Comparison of ENCODE assay signal across 18 cellular contexts in genomic region chr10:60200682-60201053, GRCh38.
DNase-seq lines count a peak whose midpoint lies in the region; ATAC-seq and TF ChIP-seq lines count a peak whose summit lies in the region.
"Had no signal": no experiment of that assay in that cellular context is flagged by ENCODE, and none has a peak within 500 bp of the region (broad histone marks: within the 10 kb centered on the region; RNA-seq: fewer than 3 reads in every experiment).

No MANE protein-coding gene starts in this region.

- peaks cover 0 to 6% of the 10 kb centered on the region in 2 experiments for H3K36me3 ChIP-seq in SK-N-SH (replicated peaks in 1 of 2; ENCODE audit: control insufficient read depth in 1 of 2, insufficient read depth in 2 of 2, low read length in 1 of 2)
- H3K36me3 ChIP-seq in SU-DHL-6 (ENCODE audit: low read length): peaks cover 10% of the 10 kb centered on the region; the same call in 1 of the 2 replicates
- H3K36me3 ChIP-seq in parathyroid adenoma (ENCODE audit: control insufficient read depth, insufficient read depth, low read length): no peaks in the 10 kb centered on the region
- H3K36me3 ChIP-seq: BE2C, BLaER1 had no signal

- peak in 1 of 2 experiments; percentile 78; a peak in 1 of 4 replicates for TF ChIP-seq EP300 in SK-N-SH (IDR thresholded peaks at IDR 0.05; ENCODE audit: borderline replicate concordance in 1 of 2, low read depth in 1 of 2, low read length in 1 of 2)

- H3K9me3 ChIP-seq in SK-N-SH (no peaks in the 10 kb centered on the region), SU-DHL-6 (ENCODE audit: insufficient read depth, low read length) (no peaks in the 10 kb centered on the region), parathyroid adenoma (ENCODE audit: control insufficient read depth, low read length) (no peaks in the 10 kb centered on the region)
- H3K9me3 ChIP-seq: BE2C, BLaER1 had no signal

- H3K27ac ChIP-seq in SK-N-SH (ENCODE audit: low read depth in 2 of 2, low read length in 1 of 2): no peak overlapping the region; a peak in 1 of 4 replicates
- no peak overlapping the region for H3K27ac ChIP-seq in SU-DHL-6 (ENCODE audit: low read depth, low read length)
- peak overlapping the region; percentile 0 for H3K27ac ChIP-seq in parathyroid adenoma
- H3K27ac ChIP-seq: 22Rv1, BLaER1 had no signal

- H3K79me2 ChIP-seq in SK-N-SH (ENCODE audit: insufficient read depth) (no peaks in the 10 kb centered on the region), SU-DHL-6 (ENCODE audit: insufficient read depth, low read length) (no peaks in the 10 kb centered on the region), parathyroid adenoma (peaks cover 8% of the 10 kb centered on the region)

- no peaks in the 10 kb centered on the region for H4K20me1 ChIP-seq in SK-N-SH (ENCODE audit: insufficient read depth)
- H4K20me1 ChIP-seq in SU-DHL-6 (ENCODE audit: low read depth, low read length): no peaks in the 10 kb centered on the region
- H4K20me1 ChIP-seq: BLaER1 had no signal

- DNase-seq in SK-N-SH: peak; percentile 57
- DNase-seq: ACHN; BE2C; C1 segment of cervical spinal cord; CD4-positive, alpha-beta memory T cell; CD4-positive, CD25-positive, alpha-beta regulatory T cell; CD8-positive, alpha-beta memory T cell; COR-L47; DMS 273 treated with DMSO at 0.1 percent for 48 hours; DMS153; DMS79 treated with DMSO at 0.1 percent for 48 hours; GF-D8 had no signal

- CTCF ChIA-PET in SK-N-SH (lab: Yijun Ruan, JAX): interaction anchor here (0.8 to 1.5 kb wide), 2 partner anchors 97 to 100 kb away, joined by 4 read pairs; no protein-coding TSS in a partner anchor

- H3K4me3 ChIP-seq in SK-N-SH (ENCODE audit: low read depth in 2 of 2, low read length in 1 of 2) (no peak overlapping the region), SU-DHL-6 (ENCODE audit: insufficient read depth, low read length, poor library complexity, severe bottlenecking) (no peak overlapping the region), parathyroid adenoma (ENCODE audit: low read depth, low read length) (no peak overlapping the region)
- H3K4me3 ChIP-seq: BLaER1 had no signal

- H2AFZ ChIP-seq in SK-N-SH (ENCODE audit: low read depth): no peak overlapping the region
- H2AFZ ChIP-seq in SU-DHL-6 (ENCODE audit: low read depth, low read length, severe bottlenecking): no peak overlapping the region
- no peak overlapping the region for H2AFZ ChIP-seq in parathyroid adenoma

- 67% methylated on average over 1 of the region's 1 CpG for WGBS in SK-N-SH (ENCODE audit: low lambda C conversion rate)

- H3K4me2 ChIP-seq in SK-N-SH: no peak overlapping the region
- H3K4me2 ChIP-seq in SU-DHL-6 (ENCODE audit: low read depth, low read length, poor library complexity, severe bottlenecking): peak overlapping the region; percentile 0
- no peak overlapping the region for H3K4me2 ChIP-seq in parathyroid adenoma (ENCODE audit: low read length)
- H3K4me2 ChIP-seq: BLaER1 had no signal

- TF ChIP-seq CTCF in SK-N-SH (IDR thresholded peaks at IDR 0.05) (no peak), SU-DHL-6 (IDR thresholded peaks at IDR 0.05; ENCODE audit: insufficient read depth, low read length, poor library complexity, severe bottlenecking) (no peak), parathyroid adenoma (IDR thresholded peaks at IDR 0.05) (no peak)

- POLR2A ChIA-PET in SK-N-SH (lab: Yijun Ruan, JAX): no interaction called here

- H3K9ac ChIP-seq in SK-N-SH (no peak overlapping the region), SU-DHL-6 (ENCODE audit: low read length) (no peak overlapping the region), parathyroid adenoma (no peak overlapping the region)
- H3K9ac ChIP-seq: BLaER1 had no signal

- TF ChIP-seq RAD21 in SK-N-SH (IDR thresholded peaks at IDR 0.05; ENCODE audit: low read length): no peak

- no peaks in the 10 kb centered on the region for H3K27me3 ChIP-seq in SK-N-SH (ENCODE audit: insufficient read depth)
- no peaks in the 10 kb centered on the region for H3K27me3 ChIP-seq in SU-DHL-6 (ENCODE audit: low read length)
- H3K27me3 ChIP-seq in parathyroid adenoma (ENCODE audit: control insufficient read depth, insufficient read depth, low read length): no peaks in the 10 kb centered on the region
- H3K27me3 ChIP-seq: BE2C, BLaER1 had no signal

- H3K9me2 ChIP-seq in SK-N-SH (no peaks in the 10 kb centered on the region), SU-DHL-6 (replicated peaks; ENCODE audit: insufficient read depth, low read length) (no peaks in the 10 kb centered on the region)

- H3K4me1 ChIP-seq in SK-N-SH (ENCODE audit: control insufficient read depth in 1 of 2, insufficient read depth in 2 of 2, low read depth in 1 of 2, low read length in 1 of 2) (peaks cover 0 to 9% of the 10 kb centered on the region in 2 experiments; a peak in 2 of 4 replicates), parathyroid adenoma (peaks cover 18% of the 10 kb centered on the region)
- H3K4me1 ChIP-seq: BE2C, BLaER1 had no signal

- no peaks in the 10 kb centered on the region for H3F3A ChIP-seq in SK-N-SH (replicated peaks; ENCODE audit: insufficient read depth)
- no peaks in the 10 kb centered on the region for H3F3A ChIP-seq in SU-DHL-6 (ENCODE audit: insufficient read depth)

- ATAC-seq in GM18870 (IDR thresholded peaks at IDR 0.05; ENCODE audit: unreplicated experiment) (no peak), GM21367 (IDR thresholded peaks at IDR 0.05; ENCODE audit: unreplicated experiment) (no peak)

TF ChIP-seq in SK-N-SH, 30 proteins besides CTCF, POLR2A, EP300 and RAD21:
- TF ChIP-seq TCF12 (IDR thresholded peaks at IDR 0.05) (no peak), FOXM1 (IDR thresholded peaks at IDR 0.05; ENCODE audit: low read depth) (no peak), GABPA (IDR thresholded peaks at IDR 0.05; ENCODE audit: low read depth) (no peak), NRF1 (IDR thresholded peaks at IDR 0.05; ENCODE audit: low read depth, low read length) (no peak), POLR2AphosphoS5 (IDR thresholded peaks at IDR 0.05; ENCODE audit: low read depth, low read length) (no peak), GATA2 (CRISPR knock-in tag; IDR thresholded peaks at IDR 0.05) (peak; percentile 81), RCOR1 (IDR thresholded peaks at IDR 0.05; ENCODE audit: low read length) (peak; percentile 64; the same call in 1 of the 2 replicates), CHD2 (IDR thresholded peaks at IDR 0.05; ENCODE audit: low read length, partially characterized antibody) (peak; percentile 26)
- TF ChIP-seq, protein P1, sequence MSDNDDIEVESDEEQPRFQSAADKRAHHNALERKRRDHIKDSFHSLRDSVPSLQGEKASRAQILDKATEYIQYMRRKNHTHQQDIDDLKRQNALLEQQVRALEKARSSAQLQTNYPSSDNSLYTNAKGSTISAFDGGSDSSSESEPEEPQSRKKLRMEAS (IDR thresholded peaks at IDR 0.05; ENCODE audit: low read depth): no peak
